Comparison of ENCODE assay signal across 8 cellular contexts in the genomic region with DNA sequence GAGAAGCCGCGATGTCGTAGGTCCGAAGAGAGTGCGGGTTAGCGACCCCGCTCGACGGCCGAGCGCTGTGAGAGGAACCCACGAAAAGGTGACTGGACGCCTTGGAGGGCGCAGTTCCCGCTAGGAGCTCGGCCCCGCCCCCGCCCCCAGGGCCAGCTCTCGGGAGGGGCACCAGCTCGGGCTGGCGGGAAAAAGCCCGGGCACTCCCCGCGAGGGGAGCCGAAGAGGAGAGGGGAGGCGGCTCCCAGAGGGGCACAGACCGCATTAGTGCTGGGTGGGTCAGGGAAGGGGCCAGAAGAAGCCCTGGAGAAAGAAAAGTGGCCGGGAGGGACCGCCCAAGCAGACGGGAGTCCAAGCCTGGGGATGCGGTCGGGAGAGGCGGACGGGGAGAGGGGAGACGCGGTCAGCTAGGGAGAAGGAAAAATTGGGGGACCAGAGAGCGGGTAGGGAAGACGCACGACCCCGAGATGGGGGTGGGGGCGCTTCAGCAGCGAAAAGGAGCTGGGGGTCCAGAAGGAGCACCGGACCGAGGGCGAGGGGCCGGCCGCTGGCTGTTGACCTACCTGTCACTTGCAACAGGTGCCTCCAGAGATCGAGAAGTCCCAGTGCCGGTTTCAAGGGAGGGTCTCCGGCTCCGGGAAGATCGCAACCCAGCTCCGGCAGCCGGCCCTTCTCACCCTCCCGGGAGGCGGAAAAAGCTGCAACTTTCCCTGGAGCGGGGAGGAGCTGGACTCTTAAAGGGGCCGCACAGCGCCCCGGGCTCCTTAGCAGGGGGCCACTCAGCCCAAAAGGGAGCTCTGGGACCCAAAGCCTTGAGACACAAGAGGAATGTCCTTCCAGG. TPM values are rescaled to one million over a fixed set of nuclear protein-coding genes. Genes with fewer than 3 reads are reported as not detected.
DNase-seq lines count a peak whose midpoint lies in the region; ATAC-seq and TF ChIP-seq lines count a peak whose summit lies in the region.

A gene (minus strand): TSS at position 681 of the 841 bp plus-strand sequence. CDS start 30,084 bp downstream, outside the sequence.

- peak within 1 kb of the TSS; percentile 84 for H3K4me3 Mint-ChIP-seq in neural crest cell

- peaks cover 12% of the 10 kb centered on the region for H3K27me3 Mint-ChIP-seq in neural crest cell (ENCODE audit: low read depth)

- H3K4me3 ChIP-seq in fibroblast of villous mesenchyme (ENCODE audit: low read depth, low read length) = peak within 1 kb of the TSS; percentile 84

- DNase-seq in GM03348 (ENCODE audit: low spot score) (peak; percentile 76), fibroblast of villous mesenchyme (ENCODE audit: low read depth) (peak; percentile 22), neural crest cell (ENCODE audit: low read depth, low spot score) (peak; percentile 6), NCI-H446 treated with DMSO at 0.1 percent for 48 hours (lab: John Stamatoyannopoulos, UW) (no peak)
- no peak for DNase-seq in activated CD8-positive, alpha-beta memory T cell treated with anti-CD3 and anti-CD28 coated beads, Interleukin-2, amount 50 U/mL, for 48 hours

- peaks cover 3% of the 10 kb centered on the region for H3K36me3 Mint-ChIP-seq in neural crest cell (ENCODE audit: low read depth)

- H3K9me3 Mint-ChIP-seq in neural crest cell = peaks cover 10% of the 10 kb centered on the region

- no peak for TF ChIP-seq CTCF in fibroblast of villous mesenchyme (IDR thresholded peaks at IDR 0.05; ENCODE audit: insufficient read depth, low read depth, low read length)
- TF ChIP-seq CTCF in neural crest cell (conservative IDR thresholded peaks at IDR 0.05) = no peak

- no peak within 1 kb of the TSS for H3K27ac Mint-ChIP-seq in neural crest cell (ENCODE audit: unreplicated experiment)

- peaks cover 6% of the 10 kb centered on the region for H3K4me1 Mint-ChIP-seq in neural crest cell

- no peak for ATAC-seq in GM18498 (IDR thresholded peaks at IDR 0.05; ENCODE audit: unreplicated experiment)
- ATAC-seq in GM18873 (IDR thresholded peaks at IDR 0.05; ENCODE audit: low FRiP score, unreplicated experiment) = no peak

TF ChIP-seq in PFSK-1, 5 proteins besides CTCF, POLR2A, EP300 and RAD21:
- TF ChIP-seq SIN3A (IDR thresholded peaks at IDR 0.05; ENCODE audit: borderline replicate concordance, insufficient read depth, low read length) = no peak
- 0 out of 2 replicates have a peak, but pooled peaks have one; percentile 34 for TF ChIP-seq POLR2AphosphoS5 (IDR thresholded peaks at IDR 0.05; ENCODE audit: low read depth, low read length)
- TF ChIP-seq FOXP2 (optimal IDR thresholded peaks at IDR 0.05; ENCODE audit: borderline replicate concordance, extremely low read depth, extremely low read length, insufficient read depth) = no peak

RNA-seq across cellular contexts. Expression of the gene that starts here (rescaled TPM):
- 9.1 TPM for polyA plus RNA-seq in PFSK-1 (2012; ENCODE audit: insufficient read length, low read depth)
- total RNA-seq in fibroblast of villous mesenchyme (4.3 and 32.9 TPM in 2 replicates), neural crest cell (3.8 and 4.5 TPM in 2 replicates)

Comparison
In these comparisons a context has a peak if more than half of its experiments do, and no peak if none do; other contexts are left out.
1. DNase-seq: peak in GM03348 (single experiment), fibroblast of villous mesenchyme (single experiment) and neural crest cell (single experiment); none in activated CD8-positive, alpha-beta memory T cell treated with anti-CD3 and anti-CD28 coated beads, Interleukin-2, amount 50 U/mL, for 48 hours (single experiment) and NCI-H446 treated with DMSO at 0.1 percent for 48 hours (single experiment).